In the genomic region with DNA sequence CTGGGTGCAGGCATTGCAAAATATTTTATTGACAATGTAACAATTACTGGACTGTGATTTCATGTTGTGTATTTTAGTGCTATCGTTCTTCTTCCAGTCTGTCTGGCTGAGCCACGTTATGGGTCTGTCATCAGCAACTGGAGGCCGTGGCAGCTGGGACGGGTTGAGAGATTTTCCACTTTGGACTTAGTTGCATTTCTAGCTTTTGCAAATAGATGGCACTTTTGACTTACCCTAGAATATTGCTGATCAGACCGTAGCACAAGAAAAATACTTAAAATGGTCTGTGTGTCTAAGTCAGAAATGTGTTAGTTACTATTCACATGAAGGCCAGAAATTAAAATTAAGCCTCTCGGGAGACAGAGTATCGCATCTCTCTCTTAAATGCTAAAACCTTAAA, we compare ENCODE assay signal across 10 cellular contexts.
A peak's percentile ranks its signal among the peaks of the same experiment; 100 is the strongest.
DNase-seq lines count a peak whose midpoint lies in the region; TF ChIP-seq lines count a peak whose summit lies in the region.
"Had no signal": no experiment of that assay in that cellular context is flagged by ENCODE, and none has a peak within 500 bp of the region (broad histone marks: within the 10 kb centered on the region; RNA-seq: fewer than 3 reads in every experiment).

No MANE protein-coding gene starts in this region.

- H3K4me3 ChIP-seq in Loucy (ENCODE audit: low read length, poor library complexity, severe bottlenecking) (no peak overlapping the region), lower leg skin (ENCODE audit: low read depth, poor library complexity, severe bottlenecking) (no peak overlapping the region)
- H3K4me3 ChIP-seq: spleen had no signal

- H3K9me2 ChIP-seq in Loucy (replicated peaks; ENCODE audit: low read depth, low read length): no peaks in the 10 kb centered on the region

- in situ Hi-C loops in Caki2 (cut with HindIII; ENCODE audit: low pct_unique_long_range_greater_than_20kb, low sequenced_read_pairs): no loop called here

- H3K9me3 ChIP-seq in Loucy (ENCODE audit: insufficient read depth, low read depth, low read length): no peaks in the 10 kb centered on the region
- H3K9me3 ChIP-seq: spleen had no signal

- H4K20me1 ChIP-seq in Loucy (ENCODE audit: insufficient read depth, low read length, poor library complexity, severe bottlenecking): no peaks in the 10 kb centered on the region

- no peak overlapping the region for H3K9ac ChIP-seq in Loucy (ENCODE audit: low read depth, low read length, poor library complexity, severe bottlenecking)

- H3K4me2 ChIP-seq in Loucy (ENCODE audit: low read depth, low read length, poor library complexity, severe bottlenecking): no peak overlapping the region

- no peaks in the 10 kb centered on the region for H3K36me3 ChIP-seq in Loucy (ENCODE audit: insufficient read depth, low read length)
- H3K36me3 ChIP-seq: spleen had no signal

- no peaks in the 10 kb centered on the region for H3K79me2 ChIP-seq in Loucy (ENCODE audit: insufficient read depth, low read length)

- 37 to 42% methylated on average over 7 of the region's 7 CpGs for WGBS in lower leg skin, 2 donors

- no peak for TF ChIP-seq POLR2A in lower leg skin (IDR thresholded peaks at IDR 0.05)

- H2AFZ ChIP-seq in Loucy (ENCODE audit: low read length): no peak overlapping the region

- no peaks in the 10 kb centered on the region for H3F3A ChIP-seq in Loucy (ENCODE audit: low read depth)

- DNase-seq in Caki2 (ENCODE audit: low read depth): peak; percentile 0
- DNase-seq in RKO (ENCODE audit: low spot score): peak; percentile 62
- DNase-seq in iris pigment epithelial cell (ENCODE audit: low read depth): peak; percentile 7
- DNase-seq in activated naive CD4-positive, alpha-beta T cell treated with Interleukin-2 at 50 U/mL for 16 hours: no peak
- no peak for DNase-seq in 8988T
- no peak for DNase-seq in lower leg skin (ENCODE audit: low spot score in 2 of 2)
- DNase-seq in activated CD4-positive, alpha-beta T cell treated with anti-CD3 and anti-CD28 coated beads for 4 hours: no peak
- DNase-seq: DMS53, spleen had no signal

- H3K4me1 ChIP-seq in Loucy (ENCODE audit: insufficient read depth, low read length, poor library complexity, severe bottlenecking): no peaks in the 10 kb centered on the region
- H3K4me1 ChIP-seq: spleen had no signal

- TF ChIP-seq CTCF in Loucy (conservative IDR thresholded peaks at IDR 0.05; ENCODE audit: low read length): peak; percentile 37
- TF ChIP-seq CTCF in lower leg skin (IDR thresholded peaks at IDR 0.05): no peak

- intact Hi-C loops in lower leg skin (cut with DNase I; ENCODE audit: low total_unique reads): no loop called here

- no peaks in the 10 kb centered on the region for H3K27me3 ChIP-seq in Loucy (ENCODE audit: insufficient read depth, low read length, poor library complexity, severe bottlenecking)

Comparison
In these comparisons a context has a peak if more than half of its experiments do, and no peak if none do; other contexts are left out.
1. DNase-seq: peak in Caki2 (single experiment), RKO (single experiment) and iris pigment epithelial cell (single experiment); none in activated naive CD4-positive, alpha-beta T cell treated with Interleukin-2 at 50 U/mL for 16 hours (single experiment), 8988T (single experiment), lower leg skin (0 of 2) and activated CD4-positive, alpha-beta T cell treated with anti-CD3 and anti-CD28 coated beads for 4 hours (0 of 2).